29 cellular contexts compared by ENCODE assay signal in genomic region chr13:63044617-63045016, GRCh38.
A peak's percentile ranks its signal among the peaks of the same experiment; 100 is the strongest.
DNase-seq lines count a peak whose midpoint lies in the region; ATAC-seq and TF ChIP-seq lines count a peak whose summit lies in the region.
"Had no signal": no experiment of that assay in that cellular context is flagged by ENCODE, and none has a peak within 500 bp of the region (broad histone marks: within the 10 kb centered on the region; RNA-seq: fewer than 3 reads in every experiment).

No MANE protein-coding gene starts in this region.

- H3K27me3 Mint-ChIP-seq in endodermal cell (ENCODE audit: insufficient read depth), result no peaks in the 10 kb centered on the region
- H3K27me3 Mint-ChIP-seq in activated CD8-positive, alpha-beta T cell treated with anti-CD3 and anti-CD28 coated beads for 36 hours, result no peaks in the 10 kb centered on the region
- H3K27me3 Mint-ChIP-seq: activated naive CD8-positive, alpha-beta T cell treated with anti-CD3 and anti-CD28 coated beads for 36 hours; CD4-positive, CD25-positive, alpha-beta regulatory T cell; IgD-negative memory B cell; naive B cell had no signal

- POLR2A ChIA-PET in activated CD8-positive, alpha-beta T cell treated with anti-CD3 and anti-CD28 coated beads for 36 hours (lab: Charles Lee), result no interaction called here

- no peak overlapping the region for H3K27ac Mint-ChIP-seq in endodermal cell
- no peak overlapping the region for H3K27ac Mint-ChIP-seq in activated CD8-positive, alpha-beta T cell treated with anti-CD3 and anti-CD28 coated beads for 36 hours
- H3K27ac Mint-ChIP-seq: activated naive CD8-positive, alpha-beta T cell treated with anti-CD3 and anti-CD28 coated beads for 36 hours; CD4-positive, CD25-positive, alpha-beta regulatory T cell; IgD-negative memory B cell; immature natural killer cell; naive B cell; T-helper 1 cell treated with Interleukin-12 subunit alpha and Interleukin-12 subunit beta and Interleukin-4 antibody, amounts not matched to agents 30 μg/mL and 1 μg/mL, for 36 hours had no signal

- intact Hi-C loops in sigmoid colon (cut with DNase I), result no loop called here
- intact Hi-C loops in activated CD8-positive, alpha-beta T cell treated with anti-CD3 and anti-CD28 coated beads for 36 hours (cut with micrococcal nuclease), result no loop called here

- TF ChIP-seq POLR2A in sigmoid colon (IDR thresholded peaks at IDR 0.05) (no peak), erythroblast (IDR thresholded peaks at IDR 0.05; ENCODE audit: low read length) (no peak)

- H3K27me3 ChIP-seq in endodermal cell (ENCODE audit: control insufficient read depth, insufficient read depth, low read length, poor library complexity, severe bottlenecking), result no peaks in the 10 kb centered on the region
- no peaks in the 10 kb centered on the region for H3K27me3 ChIP-seq in sigmoid colon
- H3K27me3 ChIP-seq: gastroesophageal sphincter, hepatocyte, SJSA1, tibial nerve had no signal

- H3K4me1 Mint-ChIP-seq in endodermal cell, result peaks cover 5% of the 10 kb centered on the region
- no peaks in the 10 kb centered on the region for H3K4me1 Mint-ChIP-seq in activated CD8-positive, alpha-beta T cell treated with anti-CD3 and anti-CD28 coated beads for 36 hours (ENCODE audit: low read depth)
- H3K4me1 Mint-ChIP-seq: activated naive CD8-positive, alpha-beta T cell treated with anti-CD3 and anti-CD28 coated beads for 36 hours; CD4-positive, CD25-positive, alpha-beta regulatory T cell; IgD-negative memory B cell; immature natural killer cell; naive B cell had no signal

- H3K4me1 ChIP-seq in endodermal cell (ENCODE audit: control insufficient read depth, insufficient read depth, low read length) (no peaks in the 10 kb centered on the region), sigmoid colon (peaks cover 0 to 40% (median 18%) of the 10 kb centered on the region in 4 donors)
- H3K4me1 ChIP-seq: SJSA1, tibial nerve had no signal

- peaks cover 5% of the 10 kb centered on the region for H3K9me3 Mint-ChIP-seq in endodermal cell
- H3K9me3 Mint-ChIP-seq in activated CD8-positive, alpha-beta T cell treated with anti-CD3 and anti-CD28 coated beads for 36 hours, result peaks cover 19% of the 10 kb centered on the region

- no peak overlapping the region for H3K9ac ChIP-seq in endodermal cell (ENCODE audit: extremely low read depth, low read length, poor library complexity, severe bottlenecking)

- WGBS in endodermal cell (ENCODE audit: insufficient coverage in 1 of 2, insufficient read length in 1 of 2), 2 experiments, result 0 to 64% methylated on average over 1 to 4 of the region's 4 CpGs
- 44 to 68% methylated on average over 4 of the region's 4 CpGs for WGBS in sigmoid colon, 2 donors

- TF ChIP-seq CTCF in endodermal cell (conservative IDR thresholded peaks at IDR 0.05) (no peak), sigmoid colon (IDR thresholded peaks at IDR 0.05) (no peak)
- no peak for TF ChIP-seq CTCF in activated CD8-positive, alpha-beta T cell treated with anti-CD3 and anti-CD28 coated beads for 36 hours (IDR thresholded peaks at IDR 0.05)

- peak; percentile 0 for DNase-seq in NCI-H510A treated with DMSO at 0.1 percent for 48 hours (lab: John Stamatoyannopoulos, UW)
- DNase-seq in NCI-H510A (lab: John Stamatoyannopoulos, UW), result no peak
- DNase-seq in NCI-H526 treated with DMSO at 0.1 percent for 48 hours (lab: John Stamatoyannopoulos, UW), result peak; percentile 87
- no peak for DNase-seq in endodermal cell
- no peak for DNase-seq in sigmoid colon
- DNase-seq in activated CD8-positive, alpha-beta T cell treated with anti-CD3 and anti-CD28 coated beads for 36 hours, result no peak
- DNase-seq in erythroblast (lab: John Stamatoyannopoulos, UW), result no peak
- DNase-seq: activated CD4-positive, alpha-beta T cell treated with anti-CD3 and anti-CD28 coated beads for 1 hour; activated CD8-positive, alpha-beta memory T cell treated with anti-CD3 and anti-CD28 coated beads for 24 hours; activated effector memory CD4-positive, alpha-beta T cell treated with Interleukin-2 at 50 U/mL for 16 hours; activated naive CD8-positive, alpha-beta T cell treated with anti-CD3 and anti-CD28 coated beads for 36 hours; aorta; CD4-positive, CD25-positive, alpha-beta regulatory T cell; central memory CD4-positive, alpha-beta T cell; dermis blood vessel endothelial cell; immature natural killer cell; left ventricle myocardium superior; naive B cell; NCI-H1048; NCI-H2081; small intestine; stimulated activated CD4-positive, alpha-beta T cell treated with anti-CD3 and anti-CD28 coated beads, Interleukin-1b, Interleukin-23, amount 100 ng/mL, for 48 hours had no signal

- H3K4me3 ChIP-seq in endodermal cell (ENCODE audit: low read length) (no peak overlapping the region), sigmoid colon (no peak overlapping the region)
- H3K4me3 ChIP-seq: gastroesophageal sphincter, hepatocyte, SJSA1, tibial nerve had no signal

- no peak overlapping the region for H3K4me3 Mint-ChIP-seq in endodermal cell
- no peak overlapping the region for H3K4me3 Mint-ChIP-seq in activated CD8-positive, alpha-beta T cell treated with anti-CD3 and anti-CD28 coated beads for 36 hours
- H3K4me3 Mint-ChIP-seq: activated naive CD8-positive, alpha-beta T cell treated with anti-CD3 and anti-CD28 coated beads for 36 hours; CD4-positive, CD25-positive, alpha-beta regulatory T cell; IgD-negative memory B cell; immature natural killer cell; naive B cell; T-helper 1 cell treated with Interleukin-12 subunit alpha and Interleukin-12 subunit beta and Interleukin-4 antibody, amounts not matched to agents 30 μg/mL and 1 μg/mL, for 36 hours had no signal

- CTCF ChIA-PET in activated CD8-positive, alpha-beta T cell treated with anti-CD3 and anti-CD28 coated beads for 36 hours (lab: Charles Lee), result no interaction called here

- H3K9me3 ChIP-seq in endodermal cell (ENCODE audit: control insufficient read depth, low read length), result no peaks in the 10 kb centered on the region
- no peaks in the 10 kb centered on the region for H3K9me3 ChIP-seq in sigmoid colon
- H3K9me3 ChIP-seq: gastroesophageal sphincter, SJSA1, tibial nerve had no signal

- H3K27ac ChIP-seq in endodermal cell (ENCODE audit: low read depth, low read length) (peak overlapping the region; percentile 21), sigmoid colon (peak overlapping the region in 3 of 4 donors; percentile 40 to 65 (median 52))
- H3K27ac ChIP-seq: hepatocyte, SJSA1, tibial nerve had no signal

- no peak for TF ChIP-seq EP300 in sigmoid colon (IDR thresholded peaks at IDR 0.05)

- no peaks in the 10 kb centered on the region for H3K36me3 Mint-ChIP-seq in endodermal cell (ENCODE audit: low read depth)
- H3K36me3 Mint-ChIP-seq in activated CD8-positive, alpha-beta T cell treated with anti-CD3 and anti-CD28 coated beads for 36 hours (ENCODE audit: low read depth), result no peaks in the 10 kb centered on the region
- H3K36me3 Mint-ChIP-seq: activated naive CD8-positive, alpha-beta T cell treated with anti-CD3 and anti-CD28 coated beads for 36 hours; CD4-positive, CD25-positive, alpha-beta regulatory T cell; IgD-negative memory B cell; naive B cell had no signal

- H3K36me3 ChIP-seq in endodermal cell (ENCODE audit: control insufficient read depth, insufficient read depth, low read length) (no peaks in the 10 kb centered on the region), sigmoid colon (no peaks in the 10 kb centered on the region)
- H3K36me3 ChIP-seq: gastroesophageal sphincter, SJSA1, tibial nerve had no signal

- no peak for ATAC-seq in activated CD8-positive, alpha-beta T cell treated with anti-CD3 and anti-CD28 coated beads for 36 hours
- no peak for ATAC-seq in HG02981 (IDR thresholded peaks at IDR 0.05; ENCODE audit: unreplicated experiment)
- ATAC-seq: gastroesophageal sphincter, left ventricle myocardium superior had no signal

Comparison
In these comparisons a context has a peak if more than half of its experiments do, and no peak if none do; other contexts are left out.
1. DNase-seq: peak in NCI-H510A treated with DMSO at 0.1 percent for 48 hours (single experiment) and NCI-H526 treated with DMSO at 0.1 percent for 48 hours (single experiment); none in NCI-H510A (single experiment), endodermal cell (single experiment), sigmoid colon (single experiment), activated CD8-positive, alpha-beta T cell treated with anti-CD3 and anti-CD28 coated beads for 36 hours (single experiment) and erythroblast (0 of 2).